ENCODE assay signal across 12 cellular contexts in genomic region chr2:156456616-156457015, GRCh38. TPM values are rescaled to one million over a fixed set of nuclear protein-coding genes. Genes with fewer than 3 reads are reported as not detected.
DNase-seq lines count a peak whose midpoint lies in the region; ATAC-seq and TF ChIP-seq lines count a peak whose summit lies in the region.
"Had no signal": no experiment of that assay in that cellular context is flagged by ENCODE, and none has a peak within 500 bp of the region (broad histone marks: within the 10 kb centered on the region; RNA-seq: fewer than 3 reads in every experiment).

No MANE protein-coding gene starts in this region.

- ATAC-seq in activated naive CD8-positive, alpha-beta T cell treated with anti-CD3 and anti-CD28 coated beads, Interleukin-2, amount 50 U/mL, for 24 hours = peak; percentile 29
- ATAC-seq in HG02642 (IDR thresholded peaks at IDR 0.05; ENCODE audit: poor library complexity, unreplicated experiment) = peak; percentile 70
- ATAC-seq: body of pancreas, heart left ventricle had no signal

- peaks cover 27% of the 10 kb centered on the region for H3K36me3 Mint-ChIP-seq in activated naive CD8-positive, alpha-beta T cell treated with anti-CD3 and anti-CD28 coated beads, Interleukin-2, amount 50 U/mL, for 24 hours (ENCODE audit: low read depth)
- H3K36me3 Mint-ChIP-seq in activated naive CD8-positive, alpha-beta T cell treated with anti-CD3 and anti-CD28 coated beads for 36 hours = peaks cover 26% of the 10 kb centered on the region
- peaks cover 25% of the 10 kb centered on the region for H3K36me3 Mint-ChIP-seq in type B pancreatic cell

- peaks cover 4% of the 10 kb centered on the region for H3K9me3 Mint-ChIP-seq in activated naive CD8-positive, alpha-beta T cell treated with anti-CD3 and anti-CD28 coated beads, Interleukin-2, amount 50 U/mL, for 24 hours
- H3K9me3 Mint-ChIP-seq in activated naive CD8-positive, alpha-beta T cell treated with anti-CD3 and anti-CD28 coated beads for 36 hours = peaks cover 7% of the 10 kb centered on the region
- H3K9me3 Mint-ChIP-seq in type B pancreatic cell = peaks cover 21% of the 10 kb centered on the region

- H3K27ac Mint-ChIP-seq in activated naive CD8-positive, alpha-beta T cell treated with anti-CD3 and anti-CD28 coated beads, Interleukin-2, amount 50 U/mL, for 24 hours = no peak overlapping the region
- H3K27ac Mint-ChIP-seq in activated naive CD8-positive, alpha-beta T cell treated with anti-CD3 and anti-CD28 coated beads for 36 hours = no peak overlapping the region
- peak overlapping the region; percentile 35 for H3K27ac Mint-ChIP-seq in type B pancreatic cell
- H3K27ac Mint-ChIP-seq: nephron had no signal

- no peak overlapping the region for H3K4me3 Mint-ChIP-seq in activated naive CD8-positive, alpha-beta T cell treated with anti-CD3 and anti-CD28 coated beads, Interleukin-2, amount 50 U/mL, for 24 hours
- no peak overlapping the region for H3K4me3 Mint-ChIP-seq in activated naive CD8-positive, alpha-beta T cell treated with anti-CD3 and anti-CD28 coated beads for 36 hours
- no peak overlapping the region for H3K4me3 Mint-ChIP-seq in type B pancreatic cell
- H3K4me3 Mint-ChIP-seq: nephron had no signal

- DNase-seq in activated naive CD8-positive, alpha-beta T cell treated with anti-CD3 and anti-CD28 coated beads, Interleukin-2, amount 50 U/mL, for 24 hours = no peak
- DNase-seq in activated naive CD8-positive, alpha-beta T cell treated with anti-CD3 and anti-CD28 coated beads for 36 hours = no peak
- DNase-seq in KBM-7 (peak; percentile 43), type B pancreatic cell (ENCODE audit: extremely low spot score, unreplicated experiment) (no peak), SHP77 treated with DMSO at 0.1 percent for 48 hours (lab: John Stamatoyannopoulos, UW) (no peak), NCI-H1694 treated with DMSO at 0.1 percent for 48 hours (lab: John Stamatoyannopoulos, UW) (no peak)
- no peak for DNase-seq in activated effector memory CD4-positive, alpha-beta T cell treated with Interleukin-2 at 50 U/mL for 16 hours
- DNase-seq: body of pancreas, heart left ventricle, NCI-H446 treated with DMSO at 0.1 percent for 48 hours had no signal

- no peaks in the 10 kb centered on the region for H3K27me3 Mint-ChIP-seq in activated naive CD8-positive, alpha-beta T cell treated with anti-CD3 and anti-CD28 coated beads, Interleukin-2, amount 50 U/mL, for 24 hours
- no peaks in the 10 kb centered on the region for H3K27me3 Mint-ChIP-seq in activated naive CD8-positive, alpha-beta T cell treated with anti-CD3 and anti-CD28 coated beads for 36 hours
- no peaks in the 10 kb centered on the region for H3K27me3 Mint-ChIP-seq in type B pancreatic cell

- H3K4me1 Mint-ChIP-seq in activated naive CD8-positive, alpha-beta T cell treated with anti-CD3 and anti-CD28 coated beads, Interleukin-2, amount 50 U/mL, for 24 hours = peaks cover 55% of the 10 kb centered on the region
- H3K4me1 Mint-ChIP-seq in activated naive CD8-positive, alpha-beta T cell treated with anti-CD3 and anti-CD28 coated beads for 36 hours = peaks cover 24% of the 10 kb centered on the region
- H3K4me1 Mint-ChIP-seq in type B pancreatic cell (ENCODE audit: unreplicated experiment) = peaks cover 15% of the 10 kb centered on the region
- H3K4me1 Mint-ChIP-seq: nephron had no signal

- in situ Hi-C loops in KBM-7 (cut with MboI; ENCODE audit: low pct_unique_long_range_greater_than_20kb, low sequenced_read_pairs) = no loop called here

- TF ChIP-seq CTCF in type B pancreatic cell (conservative IDR thresholded peaks at IDR 0.05) = no peak

RNA-seq across cellular contexts. Expression of gene GPD2, which starts 20.4 kb away (rescaled TPM):
- total RNA-seq in activated naive CD8-positive, alpha-beta T cell treated with anti-CD3 and anti-CD28 coated beads for 36 hours = 10 to 100 TPM; 41.2 to 46.2 TPM
- total RNA-seq in type B pancreatic cell (ENCODE audit: low replicate concordance) = 25.3 and 56.3 TPM in 2 replicates
